Comparison of ENCODE assay signal across 6 cellular contexts in the genomic region with DNA sequence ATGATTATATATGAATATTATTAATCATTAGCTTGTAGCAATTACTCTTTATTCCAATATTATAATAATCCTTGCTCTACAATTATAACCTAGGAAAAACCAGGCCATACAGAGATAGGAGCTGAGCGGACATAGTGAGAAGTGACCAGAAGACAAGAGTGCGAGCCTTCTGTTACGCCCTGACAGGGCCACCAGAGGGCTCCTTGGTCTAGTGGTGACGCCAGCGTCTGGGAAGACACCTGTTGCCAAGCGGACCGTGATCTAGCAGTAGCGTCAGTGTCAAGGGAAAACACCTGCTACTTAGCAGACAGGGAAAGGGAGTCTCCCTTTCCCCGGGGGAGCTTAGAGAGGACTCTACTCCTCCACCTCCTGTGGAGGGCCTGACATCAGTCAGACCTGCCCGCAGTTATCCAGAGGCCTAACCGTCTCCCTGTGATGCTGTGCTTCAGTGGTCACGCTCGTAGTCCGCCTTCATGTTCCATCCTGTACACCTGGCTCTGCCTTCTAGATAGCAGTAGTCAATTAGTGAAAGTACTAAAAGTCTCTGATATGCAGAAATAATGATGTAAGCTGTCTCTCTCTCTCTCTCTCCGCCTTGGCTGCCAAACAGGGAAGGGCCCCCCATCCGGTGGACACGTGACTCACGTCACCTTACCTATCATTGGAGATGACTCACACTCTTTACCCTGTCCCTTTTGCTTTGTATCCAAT. TPM values are rescaled to one million over a fixed set of nuclear protein-coding genes. Genes with fewer than 3 reads are reported as not detected.
DNase-seq lines count a peak whose midpoint lies in the region; FAIRE-seq and TF ChIP-seq lines count a peak whose summit lies in the region.
"Not testable (repeated sequence)": the region's sequence is repeated elsewhere in the genome, so short reads cannot be mapped to it uniquely, and the experiment has no call there.

No MANE protein-coding gene starts in this region.

- H3K9me1 ChIP-seq in endothelial cell of umbilical vein (replicated peaks; ENCODE audit: control insufficient read depth, extremely low read depth, insufficient read depth, low read length) = not testable (repeated sequence)

- H3K4me1 Mint-ChIP-seq in activated CD4-positive, alpha-beta memory T cell treated with anti-CD3 and anti-CD28 coated beads, Interleukin-2, amount 10 ng/mL, durations not matched to agents 7 days and 5 days = peaks cover 12% of the 10 kb centered on the region
- H3K4me1 Mint-ChIP-seq in nephron progenitor cell = peaks cover 19% of the 10 kb centered on the region

- not testable (repeated sequence) for H4K20me1 ChIP-seq in endothelial cell of umbilical vein (replicated peaks; ENCODE audit: control insufficient read depth, extremely low read depth, insufficient read depth, low read length)

- H3K9me3 ChIP-seq in HEK293 (ENCODE audit: control insufficient read depth, insufficient read depth, low read depth, low read length); endothelial cell of umbilical vein (replicated peaks; ENCODE audit: control insufficient read depth, insufficient read depth, low read length): not testable (repeated sequence)

- POLR2A ChIA-PET in HEK293 (lab: Yijun Ruan, JAX) = interaction anchor here (1.7 kb wide), 1 partner anchor 39 kb away, joined by 7 read pairs; no protein-coding TSS in a partner anchor
- POLR2A ChIA-PET in activated CD4-positive, alpha-beta memory T cell treated with anti-CD3 and anti-CD28 coated beads, Interleukin-2, amount 10 ng/mL, durations not matched to agents 7 days and 5 days (lab: Charles Lee) = interaction anchor here (1.0 to 1.1 kb wide), 2 partner anchors 11 to 29 kb away, joined by 3 read pairs; partner anchors contain the start of gene CCDC183
- POLR2A ChIA-PET in endothelial cell of umbilical vein (lab: Charles Lee) = not testable (repeated sequence)

- peak; percentile 5 for DNase-seq in NCI-H748 treated with DMSO at 0.1 percent for 48 hours (lab: John Stamatoyannopoulos, UW)
- peak; percentile 62 for DNase-seq in activated CD4-positive, alpha-beta memory T cell treated with anti-CD3 and anti-CD28 coated beads, Interleukin-2, amount 10 ng/mL, durations not matched to agents 7 days and 5 days
- not testable (repeated sequence) for DNase-seq in endothelial cell of umbilical vein (ENCODE audit: low read depth, low spot score)
- DNase-seq in nephron progenitor cell = peak; percentile 47

- CTCF ChIA-PET in HEK293 (lab: Yijun Ruan, JAX) (interaction anchor here (0.6 to 4.7 kb wide), 21 partner anchors 9 to 754 kb away, joined by 3 to 79 read pairs (median 4); partner anchors contain the start of gene LCN8), endothelial cell of umbilical vein (lab: Charles Lee) (interaction anchor here (0.8 to 1.8 kb wide), 6 partner anchors 8 to 269 kb away, joined by 3 to 7 read pairs (median 4); no protein-coding TSS in a partner anchor)
- CTCF ChIA-PET in activated CD4-positive, alpha-beta memory T cell treated with anti-CD3 and anti-CD28 coated beads, Interleukin-2, amount 10 ng/mL, durations not matched to agents 7 days and 5 days (lab: Charles Lee) = interaction anchor here (1.0 to 3.8 kb wide), 5 partner anchors 12 to 27 kb away, joined by 3 to 20 read pairs (median 4); no protein-coding TSS in a partner anchor

- H3K79me2 ChIP-seq in endothelial cell of umbilical vein (ENCODE audit: control insufficient read depth, insufficient read depth, low read length) = not testable (repeated sequence)

- TF ChIP-seq POLR2A in endothelial cell of umbilical vein (IDR thresholded peaks at IDR 0.05; ENCODE audit: low read depth, low read length) = not testable (repeated sequence)

- peak; percentile 78 for FAIRE-seq in A204.1 (lab: Jason Lieb, UNC)
- FAIRE-seq in endothelial cell of umbilical vein (lab: Jason Lieb, UNC) = peak; percentile 72

- H3K4me1 ChIP-seq in HEK293 (ENCODE audit: control insufficient read depth, insufficient read depth, low read length); endothelial cell of umbilical vein (ENCODE audit: control insufficient read depth, extremely low read depth, insufficient read depth, low read length): not testable (repeated sequence)

- dilution Hi-C loops in endothelial cell of umbilical vein (cut with MboI; ENCODE audit: extremely low pct_ligation_motif_present, low sequenced_read_pairs) = not testable (repeated sequence)

- TF ChIP-seq CTCF in HEK293 (tag by site-specific recombination; IDR thresholded peaks at IDR 0.05) = peak; percentile 37
- TF ChIP-seq CTCF in endothelial cell of umbilical vein (IDR thresholded peaks at IDR 0.05; ENCODE audit: extremely low read depth in 1 of 2, insufficient read depth in 1 of 2, low read depth in 1 of 2, low read length in 2 of 2) = peak in 1 of 2 donors; percentile 15
- TF ChIP-seq CTCF in nephron progenitor cell (IDR thresholded peaks at IDR 0.05) = peak; percentile 50

- H3K4me2 ChIP-seq in endothelial cell of umbilical vein (ENCODE audit: insufficient read depth, low read length) = not testable (repeated sequence)

- not testable (repeated sequence) for BruUV-seq in endothelial cell of umbilical vein (replicated peaks; lab: Mats Ljungman, UMichigan)

- not testable (repeated sequence) for H2AFZ ChIP-seq in endothelial cell of umbilical vein (ENCODE audit: low read depth, low read length)

- H3K36me3 ChIP-seq in HEK293 (ENCODE audit: control insufficient read depth in 2 of 2, insufficient read depth in 1 of 2, low read length in 2 of 2); endothelial cell of umbilical vein (ENCODE audit: control insufficient read depth in 2 of 2, extremely low read depth in 1 of 2, insufficient read depth in 2 of 2, low read length in 2 of 2): not testable (repeated sequence)

- not testable (repeated sequence) for H3K4me3 ChIP-seq in HEK293 (ENCODE audit: low read depth, low read length); endothelial cell of umbilical vein (replicated peaks in 1 of 3; ENCODE audit: insufficient read depth in 1 of 3, low read depth in 1 of 3, low read length in 3 of 3)

- H3K27ac Mint-ChIP-seq in activated CD4-positive, alpha-beta memory T cell treated with anti-CD3 and anti-CD28 coated beads, Interleukin-2, amount 10 ng/mL, durations not matched to agents 7 days and 5 days; nephron progenitor cell: not testable (repeated sequence)

- H3K9ac ChIP-seq in endothelial cell of umbilical vein (replicated peaks; ENCODE audit: extremely low read depth, insufficient read depth, low read length) = not testable (repeated sequence)

- not testable (repeated sequence) for H3K27ac ChIP-seq in HEK293 (ENCODE audit: extremely low read depth, low read depth, low read length); endothelial cell of umbilical vein (ENCODE audit: insufficient read depth, low read depth, low read length)

- peaks cover 10% of the 10 kb centered on the region for H3K27me3 Mint-ChIP-seq in activated CD4-positive, alpha-beta memory T cell treated with anti-CD3 and anti-CD28 coated beads, Interleukin-2, amount 10 ng/mL, durations not matched to agents 7 days and 5 days
- H3K27me3 Mint-ChIP-seq in nephron progenitor cell (ENCODE audit: low read depth, poor library complexity) = peaks cover 34% of the 10 kb centered on the region

- not testable (repeated sequence) for H3K9me3 Mint-ChIP-seq in activated CD4-positive, alpha-beta memory T cell treated with anti-CD3 and anti-CD28 coated beads, Interleukin-2, amount 10 ng/mL, durations not matched to agents 7 days and 5 days; nephron progenitor cell

- intact Hi-C loops in endothelial cell of umbilical vein (cut with micrococcal nuclease) = not testable (repeated sequence)

- H3K27me3 ChIP-seq in endothelial cell of umbilical vein (ENCODE audit: control insufficient read depth in 2 of 2, insufficient read depth in 2 of 2, low read length in 2 of 2) = not testable (repeated sequence)

- not testable (repeated sequence) for H3K36me3 Mint-ChIP-seq in activated CD4-positive, alpha-beta memory T cell treated with anti-CD3 and anti-CD28 coated beads, Interleukin-2, amount 10 ng/mL, durations not matched to agents 7 days and 5 days (ENCODE audit: low read depth); nephron progenitor cell (ENCODE audit: low read depth)

- not testable (repeated sequence) for H3K4me3 Mint-ChIP-seq in activated CD4-positive, alpha-beta memory T cell treated with anti-CD3 and anti-CD28 coated beads, Interleukin-2, amount 10 ng/mL, durations not matched to agents 7 days and 5 days; nephron progenitor cell

RNA-seq across cellular contexts. Expression of gene LCN15, which starts 2.2 kb away (rescaled TPM):
- not detected for total RNA-seq in activated CD4-positive, alpha-beta memory T cell treated with anti-CD3 and anti-CD28 coated beads, Interleukin-2, amount 10 ng/mL, durations not matched to agents 7 days and 5 days
- not detected in 2 replicates for total RNA-seq in endothelial cell of umbilical vein
- not detected in 2 replicates for polyA plus RNA-seq in endothelial cell of umbilical vein
- 0.13 TPM in 1 of 2 replicates, not detected in the other for polyA plus RNA-seq in endothelial cell of umbilical vein (2011; cell fraction: cytosol; rRNA removed)
- not detected in 2 replicates for polyA plus RNA-seq in endothelial cell of umbilical vein (2011; cell fraction: nucleus; rRNA removed)
- polyA plus RNA-seq in endothelial cell of umbilical vein (2012) = not detected in 2 replicates
- polyA minus RNA-seq in endothelial cell of umbilical vein = not detected in 2 replicates
- polyA minus RNA-seq in endothelial cell of umbilical vein (2011; cell fraction: cytosol; rRNA and poly(A)+ RNA removed) = not detected
- not detected in 2 replicates for polyA minus RNA-seq in endothelial cell of umbilical vein (2011; cell fraction: nucleus; rRNA and poly(A)+ RNA removed)

RNA-seq across cellular contexts. Expression of gene LCN8, which starts 8.5 kb away (rescaled TPM):
- not detected for total RNA-seq in activated CD4-positive, alpha-beta memory T cell treated with anti-CD3 and anti-CD28 coated beads, Interleukin-2, amount 10 ng/mL, durations not matched to agents 7 days and 5 days
- not detected in 2 replicates for total RNA-seq in endothelial cell of umbilical vein
- polyA plus RNA-seq in endothelial cell of umbilical vein = not detected in 2 replicates
- polyA plus RNA-seq in endothelial cell of umbilical vein (2011; cell fraction: cytosol; rRNA removed) = not detected in 2 replicates
- not detected in 2 replicates for polyA plus RNA-seq in endothelial cell of umbilical vein (2011; cell fraction: nucleus; rRNA removed)
- polyA plus RNA-seq in endothelial cell of umbilical vein (2012) = not detected in 2 replicates
- not detected in 2 replicates for polyA minus RNA-seq in endothelial cell of umbilical vein
- not detected for polyA minus RNA-seq in endothelial cell of umbilical vein (2011; cell fraction: cytosol; rRNA and poly(A)+ RNA removed)
- polyA minus RNA-seq in endothelial cell of umbilical vein (2011; cell fraction: nucleus; rRNA and poly(A)+ RNA removed) = not detected in 2 replicates

RNA-seq across cellular contexts. Expression of gene LCN6, which starts 18.2 kb away (rescaled TPM):
- total RNA-seq in activated CD4-positive, alpha-beta memory T cell treated with anti-CD3 and anti-CD28 coated beads, Interleukin-2, amount 10 ng/mL, durations not matched to agents 7 days and 5 days = under 1 TPM in 1 of 2 experiments, not detected in 1; 0.40 TPM
- not detected in 2 replicates for total RNA-seq in endothelial cell of umbilical vein
- polyA plus RNA-seq in endothelial cell of umbilical vein = 0.17 TPM in 1 of 2 replicates, not detected in the other
- not detected in 2 replicates for polyA plus RNA-seq in endothelial cell of umbilical vein (2011; cell fraction: cytosol; rRNA removed)
- polyA plus RNA-seq in endothelial cell of umbilical vein (2011; cell fraction: nucleus; rRNA removed) = not detected in 2 replicates
- not detected in 2 replicates for polyA plus RNA-seq in endothelial cell of umbilical vein (2012)
- polyA minus RNA-seq in endothelial cell of umbilical vein = not detected in 2 replicates
- polyA minus RNA-seq in endothelial cell of umbilical vein (2011; cell fraction: cytosol; rRNA and poly(A)+ RNA removed) = not detected
- polyA minus RNA-seq in endothelial cell of umbilical vein (2011; cell fraction: nucleus; rRNA and poly(A)+ RNA removed) = not detected in 2 replicates

RNA-seq across cellular contexts. Expression of gene LCN10, which starts 23.8 kb away (rescaled TPM):
- total RNA-seq in activated CD4-positive, alpha-beta memory T cell treated with anti-CD3 and anti-CD28 coated beads, Interleukin-2, amount 10 ng/mL, durations not matched to agents 7 days and 5 days = not detected
- total RNA-seq in endothelial cell of umbilical vein = not detected in 2 replicates
- polyA plus RNA-seq in endothelial cell of umbilical vein = not detected in 2 replicates
- not detected in 2 replicates for polyA plus RNA-seq in endothelial cell of umbilical vein (2011; cell fraction: cytosol; rRNA removed)
- polyA plus RNA-seq in endothelial cell of umbilical vein (2011; cell fraction: nucleus; rRNA removed) = 0.05 and 0.27 TPM in 2 replicates
- not detected in 2 replicates for polyA plus RNA-seq in endothelial cell of umbilical vein (2012)
- not detected in 2 replicates for polyA minus RNA-seq in endothelial cell of umbilical vein
- not detected for polyA minus RNA-seq in endothelial cell of umbilical vein (2011; cell fraction: cytosol; rRNA and poly(A)+ RNA removed)
- not detected in 2 replicates for polyA minus RNA-seq in endothelial cell of umbilical vein (2011; cell fraction: nucleus; rRNA and poly(A)+ RNA removed)

RNA-seq across cellular contexts. Expression of gene TMEM141, which starts 24.6 kb away (rescaled TPM):
- total RNA-seq in activated CD4-positive, alpha-beta memory T cell treated with anti-CD3 and anti-CD28 coated beads, Interleukin-2, amount 10 ng/mL, durations not matched to agents 7 days and 5 days = 10 to 100 TPM; 39.6 to 42.9 TPM
- total RNA-seq in endothelial cell of umbilical vein = 43.2 and 44.9 TPM in 2 replicates
- polyA plus RNA-seq in endothelial cell of umbilical vein = 129 and 146 TPM in 2 replicates
- polyA plus RNA-seq in endothelial cell of umbilical vein (2011; cell fraction: cytosol; rRNA removed) = 78.8 and 99.9 TPM in 2 replicates
- polyA plus RNA-seq in endothelial cell of umbilical vein (2011; cell fraction: nucleus; rRNA removed) = 32.2 and 36.3 TPM in 2 replicates
- polyA plus RNA-seq in endothelial cell of umbilical vein (2012) = 59.0 and 80.5 TPM in 2 replicates
- polyA minus RNA-seq in endothelial cell of umbilical vein = 34.6 and 38.7 TPM in 2 replicates
- 16.9 TPM for polyA minus RNA-seq in endothelial cell of umbilical vein (2011; cell fraction: cytosol; rRNA and poly(A)+ RNA removed)
- polyA minus RNA-seq in endothelial cell of umbilical vein (2011; cell fraction: nucleus; rRNA and poly(A)+ RNA removed) = 3.5 and 6.9 TPM in 2 replicates
